Comparison of ENCODE assay signal across 10 cellular contexts in genomic region chr11:65298655-65299179, GRCh38. TPM values are rescaled to one million over a fixed set of nuclear protein-coding genes. Genes with fewer than 3 reads are reported as not detected.
DNase-seq lines count a peak whose midpoint lies in the region; ATAC-seq and TF ChIP-seq lines count a peak whose summit lies in the region.
"Had no signal": no experiment of that assay in that cellular context is flagged by ENCODE, and none has a peak within 500 bp of the region (broad histone marks: within the 10 kb centered on the region; RNA-seq: fewer than 3 reads in every experiment).

No MANE protein-coding gene starts in this region.

- 68 to 78% (median 75%) methylated on average over 8 to 12 of the region's 12 CpGs for WGBS in adrenal gland, 4 donors

- no peak for TF ChIP-seq POLR2A in adrenal gland (IDR thresholded peaks at IDR 0.05)

- TF ChIP-seq CTCF in adrenal gland (IDR thresholded peaks at IDR 0.05): no peak
- TF ChIP-seq CTCF in fibroblast of the aortic adventitia (IDR thresholded peaks at IDR 0.05; ENCODE audit: insufficient read depth, low read length): no peak
- no peak for TF ChIP-seq CTCF in upper lobe of right lung (IDR thresholded peaks at IDR 0.05)

- H3K4me1 ChIP-seq in adrenal gland (replicated peaks in 1 of 2): peaks cover 0 to 9% of the 10 kb centered on the region in 2 donors
- H3K4me1 ChIP-seq in upper lobe of right lung: peaks cover 38% of the 10 kb centered on the region

- H3K27me3 ChIP-seq in adrenal gland (no peaks in the 10 kb centered on the region), upper lobe of right lung (no peaks in the 10 kb centered on the region)

- no peak overlapping the region for H3K27ac Mint-ChIP-seq in activated CD4-positive, alpha-beta T cell treated with anti-CD3 and anti-CD28 coated beads, Interleukin-2, amount 10 ng/mL, durations not matched to agents 7 days and 5 days
- H3K27ac Mint-ChIP-seq: memory B cell had no signal

- H3K27me3 Mint-ChIP-seq in activated CD4-positive, alpha-beta T cell treated with anti-CD3 and anti-CD28 coated beads, Interleukin-2, amount 10 ng/mL, durations not matched to agents 7 days and 5 days: no peaks in the 10 kb centered on the region
- H3K27me3 Mint-ChIP-seq: memory B cell had no signal

- no peak overlapping the region for H3K4me3 Mint-ChIP-seq in activated CD4-positive, alpha-beta T cell treated with anti-CD3 and anti-CD28 coated beads, Interleukin-2, amount 10 ng/mL, durations not matched to agents 7 days and 5 days
- H3K4me3 Mint-ChIP-seq: memory B cell had no signal

- H3K4me3 ChIP-seq in adrenal gland: no peak overlapping the region
- no peak overlapping the region for H3K4me3 ChIP-seq in fibroblast of the aortic adventitia (ENCODE audit: low read depth, low read length)
- no peak overlapping the region for H3K4me3 ChIP-seq in upper lobe of right lung

- H3K27ac ChIP-seq in adrenal gland: peak overlapping the region in 4 of 5 donors; percentile 19 to 89 (median 68)
- H3K27ac ChIP-seq in upper lobe of right lung: peak overlapping the region; percentile 86

- H3K36me3 Mint-ChIP-seq in activated CD4-positive, alpha-beta T cell treated with anti-CD3 and anti-CD28 coated beads, Interleukin-2, amount 10 ng/mL, durations not matched to agents 7 days and 5 days (ENCODE audit: low read depth): peaks cover 31% of the 10 kb centered on the region

- intact Hi-C loops in adrenal gland (cut with DNase I): no loop called here
- intact Hi-C loops in upper lobe of right lung (cut with DNase I): no loop called here

- peak; percentile 35 for ATAC-seq in upper lobe of right lung
- ATAC-seq: activated CD4-positive, CD25-positive, alpha-beta regulatory T cell treated with anti-CD3 and anti-CD28 coated beads, Interleukin-2, amount 50 U/mL, for 24 hours had no signal

- H3K9me3 ChIP-seq in adrenal gland (replicated peaks in 1 of 3) (no peaks in the 10 kb centered on the region), upper lobe of right lung (no peaks in the 10 kb centered on the region)

- H3K9me3 Mint-ChIP-seq in activated CD4-positive, alpha-beta T cell treated with anti-CD3 and anti-CD28 coated beads, Interleukin-2, amount 10 ng/mL, durations not matched to agents 7 days and 5 days: no peaks in the 10 kb centered on the region
- H3K9me3 Mint-ChIP-seq: memory B cell had no signal

- DNase-seq in adrenal gland (peak in 4 of 7 donors; percentile 26 to 80 (median 56)), fibroblast of the aortic adventitia (ENCODE audit: low read depth) (peak; percentile 81), myocyte (ENCODE audit: low read depth) (peak; percentile 94), upper lobe of right lung (no peak), NOMO-1 (lab: John Stamatoyannopoulos, UW; ENCODE audit: unreplicated experiment in 2 of 2) (no peak), NCI-H2107 treated with DMSO at 0.1 percent for 48 hours (lab: John Stamatoyannopoulos, UW; ENCODE audit: unreplicated experiment) (no peak)
- no peak for DNase-seq in activated CD4-positive, alpha-beta T cell treated with anti-CD3 and anti-CD28 coated beads, Interleukin-2, amount 10 ng/mL, durations not matched to agents 7 days and 5 days
- DNase-seq: NCI-H1105 treated with DMSO at 0.1 percent for 48 hours had no signal

- CTCF ChIA-PET in activated CD4-positive, alpha-beta T cell treated with anti-CD3 and anti-CD28 coated beads, Interleukin-2, amount 10 ng/mL, durations not matched to agents 7 days and 5 days (lab: Charles Lee): interaction anchor here (1.1 to 1.4 kb wide), 2 partner anchors 12 to 24 kb away, joined by 3 to 5 read pairs; no protein-coding TSS in a partner anchor

- POLR2A ChIA-PET in activated CD4-positive, alpha-beta T cell treated with anti-CD3 and anti-CD28 coated beads, Interleukin-2, amount 10 ng/mL, durations not matched to agents 7 days and 5 days (lab: Charles Lee): no interaction called here

- H3K4me1 Mint-ChIP-seq in activated CD4-positive, alpha-beta T cell treated with anti-CD3 and anti-CD28 coated beads, Interleukin-2, amount 10 ng/mL, durations not matched to agents 7 days and 5 days: no peaks in the 10 kb centered on the region
- H3K4me1 Mint-ChIP-seq: memory B cell had no signal

- peaks cover 0 to 17% of the 10 kb centered on the region in 2 donors for H3K36me3 ChIP-seq in adrenal gland (replicated peaks in 1 of 2)
- peaks cover 10% of the 10 kb centered on the region for H3K36me3 ChIP-seq in upper lobe of right lung

RNA-seq across cellular contexts. Expression of gene CDC42EP2, which starts 15.9 kb away (rescaled TPM):
- total RNA-seq in adrenal gland: 10 to 100 TPM in 3 of 8 donors, 1 to 10 TPM in 5; 2.9 to 18.3 (median 4.9) TPM
- 10 to 100 TPM in 2 of 3 donors, 1 to 10 TPM in 1; 1.0 to 13.9 (median 10.4) TPM for polyA plus RNA-seq in adrenal gland
- 4.7 and 28.0 TPM in 2 replicates for total RNA-seq in fibroblast of the aortic adventitia (ENCODE audit: low replicate concordance)
- total RNA-seq in myocyte: 45.1 and 47.2 TPM in 2 replicates
- polyA plus RNA-seq in myocyte (2012): 30.8 TPM
- 27.5 TPM for total RNA-seq in upper lobe of right lung
- under 1 TPM; 0.25 to 0.67 TPM for total RNA-seq in activated CD4-positive, alpha-beta T cell treated with anti-CD3 and anti-CD28 coated beads, Interleukin-2, amount 10 ng/mL, durations not matched to agents 7 days and 5 days

RNA-seq across cellular contexts. Expression of gene DPF2, which starts 34.9 kb away (rescaled TPM):
- total RNA-seq in adrenal gland (10 to 100 TPM; 35.2 to 73.7 (median 49.4) TPM), fibroblast of the aortic adventitia (ENCODE audit: low replicate concordance) (46.4 and 75.9 TPM in 2 replicates), myocyte (35.0 and 37.1 TPM in 2 replicates), upper lobe of right lung (53.7 TPM)
- 10 to 100 TPM; 23.2 to 34.7 (median 30.4) TPM for polyA plus RNA-seq in adrenal gland
- 42.0 TPM for polyA plus RNA-seq in myocyte (2012)
- 10 to 100 TPM; 61.1 to 75.6 TPM for total RNA-seq in activated CD4-positive, alpha-beta T cell treated with anti-CD3 and anti-CD28 coated beads, Interleukin-2, amount 10 ng/mL, durations not matched to agents 7 days and 5 days

RNA-seq across cellular contexts. Expression of gene POLA2, which starts 37.0 kb away (rescaled TPM):
- total RNA-seq in adrenal gland (10 to 100 TPM in 1 of 8 donors, 1 to 10 TPM in 7; 3.9 to 12.2 (median 6.9) TPM), fibroblast of the aortic adventitia (ENCODE audit: low replicate concordance) (8.7 and 32.4 TPM in 2 replicates), myocyte (3.2 and 4.5 TPM in 2 replicates), upper lobe of right lung (9.5 TPM)
- polyA plus RNA-seq in adrenal gland: 1 to 10 TPM; 4.3 to 8.3 (median 7.9) TPM
- polyA plus RNA-seq in myocyte (2012): 9.6 TPM
- 10 to 100 TPM; 47.7 to 55.2 TPM for total RNA-seq in activated CD4-positive, alpha-beta T cell treated with anti-CD3 and anti-CD28 coated beads, Interleukin-2, amount 10 ng/mL, durations not matched to agents 7 days and 5 days

RNA-seq across cellular contexts. Expression of gene TIGD3, which starts 55.8 kb away (rescaled TPM):
- total RNA-seq in adrenal gland: under 1 TPM; 0.11 to 0.96 (median 0.27) TPM
- polyA plus RNA-seq in adrenal gland: under 1 TPM in 2 of 3 donors, not detected in 1; 0.27 to 0.40 TPM
- total RNA-seq in fibroblast of the aortic adventitia (ENCODE audit: low replicate concordance): 0.27 TPM in 1 of 2 replicates, not detected in the other
- total RNA-seq in myocyte: 0.72 and 0.73 TPM in 2 replicates
- 0.20 TPM for polyA plus RNA-seq in myocyte (2012)
- total RNA-seq in upper lobe of right lung: 0.43 TPM
- total RNA-seq in activated CD4-positive, alpha-beta T cell treated with anti-CD3 and anti-CD28 coated beads, Interleukin-2, amount 10 ng/mL, durations not matched to agents 7 days and 5 days: under 1 TPM; 0.42 to 0.79 TPM

Comparison
In these comparisons a context has a peak if more than half of its experiments do, and no peak if none do; other contexts are left out.
1. DNase-seq: peak in adrenal gland (4 of 7), fibroblast of the aortic adventitia (single experiment) and myocyte (single experiment); none in upper lobe of right lung (single experiment), NOMO-1 (0 of 2), NCI-H2107 treated with DMSO at 0.1 percent for 48 hours (single experiment) and activated CD4-positive, alpha-beta T cell treated with anti-CD3 and anti-CD28 coated beads, Interleukin-2, amount 10 ng/mL, durations not matched to agents 7 days and 5 days (single experiment).